1 cellular context compared by ENCODE assay signal in genomic region chr2:231926761-231927565, GRCh38.
TF ChIP-seq lines count a peak whose summit lies in the region.

No MANE protein-coding gene starts in this region.

TF ChIP-seq in IMR-90, 13 proteins besides CTCF, POLR2A, EP300 and RAD21 (continued from another document):
- TF ChIP-seq CHD1 (IDR thresholded peaks at IDR 0.05; ENCODE audit: low read depth, low read length) (no peak), RFX5 (IDR thresholded peaks at IDR 0.05; ENCODE audit: low read depth, low read length) (no peak), MAZ (IDR thresholded peaks at IDR 0.05; ENCODE audit: borderline replicate concordance, low read depth, low read length) (no peak), RCOR1 (IDR thresholded peaks at IDR 0.05; ENCODE audit: insufficient replicate concordance, low read length) (no peak), USF2 (IDR thresholded peaks at IDR 0.05; ENCODE audit: low read depth, low read length) (no peak)
